Comparison of ENCODE assay signal across 1 cellular context in genomic region chr9:132114102-132114707, GRCh38.
TF ChIP-seq lines count a peak whose summit lies in the region.

No MANE protein-coding gene starts in this region.

TF ChIP-seq in WTC11, 78 proteins besides CTCF, POLR2A, EP300 and RAD21 (continued from another document):
- peak; percentile 93 for TF ChIP-seq IRF1 (CRISPR knock-in tag; IDR thresholded peaks at IDR 0.05)
- TF ChIP-seq CBFB (CRISPR knock-in tag; IDR thresholded peaks at IDR 0.05; ENCODE audit: low read depth) = peak; percentile 85; the same call in 1 of the 2 replicates
- no peak for TF ChIP-seq AR (CRISPR knock-in tag; IDR thresholded peaks at IDR 0.05)
- peak; percentile 87; the same call in 1 of the 2 replicates for TF ChIP-seq ELF4 (CRISPR knock-in tag; IDR thresholded peaks at IDR 0.05; ENCODE audit: low read depth)
- TF ChIP-seq SP1 (CRISPR knock-in tag; conservative IDR thresholded peaks at IDR 0.05) = peak; percentile 83
- TF ChIP-seq NFYB (CRISPR knock-in tag; conservative IDR thresholded peaks at IDR 0.05; ENCODE audit: low read depth) = peak; percentile 39; the same call in 1 of the 2 replicates
- no peak for TF ChIP-seq SOX15 (CRISPR knock-in tag; IDR thresholded peaks at IDR 0.05)
- TF ChIP-seq EMX1 (CRISPR knock-in tag; IDR thresholded peaks at IDR 0.05) = no peak
- TF ChIP-seq FOXK1 (CRISPR knock-in tag; IDR thresholded peaks at IDR 0.05) = peak; percentile 96
- peak; percentile 78 for TF ChIP-seq NR1H2 (CRISPR knock-in tag; IDR thresholded peaks at IDR 0.05)
- TF ChIP-seq E2F4 (CRISPR knock-in tag; IDR thresholded peaks at IDR 0.05; ENCODE audit: borderline replicate concordance, low read depth) = peak; percentile 94
- TF ChIP-seq ATF1 (CRISPR knock-in tag; IDR thresholded peaks at IDR 0.05) = peak; percentile 85; the same call in 1 of the 2 replicates
- no peak for TF ChIP-seq ZNF396 (CRISPR knock-in tag; IDR thresholded peaks at IDR 0.05; ENCODE audit: borderline replicate concordance)
- no peak; the same call in 1 of the 2 replicates for TF ChIP-seq ZNF138 (CRISPR knock-in tag; conservative IDR thresholded peaks at IDR 0.05)
- TF ChIP-seq NR3C1 (CRISPR knock-in tag; conservative IDR thresholded peaks at IDR 0.05; ENCODE audit: low read depth) = 0 out of 2 replicates have a peak, but pooled peaks have one; percentile 75
- TF ChIP-seq RELA (CRISPR knock-in tag; IDR thresholded peaks at IDR 0.05; ENCODE audit: borderline replicate concordance) = peak; percentile 87; the same call in 1 of the 2 replicates
- TF ChIP-seq ZNF423 (CRISPR knock-in tag; IDR thresholded peaks at IDR 0.05) = no peak
- TF ChIP-seq CREM (CRISPR knock-in tag; IDR thresholded peaks at IDR 0.05) = peak; percentile 75; the same call in 1 of the 2 replicates
- TF ChIP-seq ZBTB43 (CRISPR knock-in tag; IDR thresholded peaks at IDR 0.05) = peak; percentile 95
- peak; percentile 83; the same call in 1 of the 2 replicates for TF ChIP-seq USF1 (CRISPR knock-in tag; IDR thresholded peaks at IDR 0.05)
- peak; percentile 69; the same call in 1 of the 2 replicates for TF ChIP-seq ZNF121 (CRISPR knock-in tag; IDR thresholded peaks at IDR 0.05)
- TF ChIP-seq JAZF1 (CRISPR knock-in tag; IDR thresholded peaks at IDR 0.05) = no peak
- TF ChIP-seq KAT7 (CRISPR knock-in tag; IDR thresholded peaks at IDR 0.05; ENCODE audit: borderline replicate concordance) = 0 out of 2 replicates have a peak, but pooled peaks have one; percentile 77
- peak; percentile 99 for TF ChIP-seq TEAD1 (CRISPR knock-in tag; IDR thresholded peaks at IDR 0.05)
- no peak for TF ChIP-seq NFATC4 (CRISPR knock-in tag; IDR thresholded peaks at IDR 0.05)
- peak; percentile 89; the same call in 1 of the 2 replicates for TF ChIP-seq ZBTB21 (CRISPR knock-in tag; IDR thresholded peaks at IDR 0.05; ENCODE audit: borderline replicate concordance)
- peak; percentile 91; the same call in 1 of the 2 replicates for TF ChIP-seq AFF4 (CRISPR knock-in tag; IDR thresholded peaks at IDR 0.05; ENCODE audit: borderline replicate concordance)
- TF ChIP-seq ZNF232 (CRISPR knock-in tag; IDR thresholded peaks at IDR 0.05) = peak; percentile 99
- peak; percentile 99 for TF ChIP-seq ARID4B (CRISPR knock-in tag; IDR thresholded peaks at IDR 0.05; ENCODE audit: borderline replicate concordance)
- TF ChIP-seq PRDM15 (CRISPR knock-in tag; IDR thresholded peaks at IDR 0.05) = peak; percentile 20; the same call in 1 of the 2 replicates
- TF ChIP-seq TP53 (CRISPR knock-in tag; IDR thresholded peaks at IDR 0.05) = peak; percentile 96
- TF ChIP-seq MAX (CRISPR knock-in tag; IDR thresholded peaks at IDR 0.05) = peak; percentile 81; the same call in 1 of the 2 replicates
- TF ChIP-seq ZNF263 (CRISPR knock-in tag; IDR thresholded peaks at IDR 0.05; ENCODE audit: low read depth) = no peak; the same call in 1 of the 2 replicates
- peak; percentile 84 for TF ChIP-seq E2F5 (CRISPR knock-in tag; IDR thresholded peaks at IDR 0.05)
- no peak for TF ChIP-seq ZNF416 (CRISPR knock-in tag; IDR thresholded peaks at IDR 0.05)
